Comparison of ENCODE assay signal across 19 cellular contexts in the genomic region with DNA sequence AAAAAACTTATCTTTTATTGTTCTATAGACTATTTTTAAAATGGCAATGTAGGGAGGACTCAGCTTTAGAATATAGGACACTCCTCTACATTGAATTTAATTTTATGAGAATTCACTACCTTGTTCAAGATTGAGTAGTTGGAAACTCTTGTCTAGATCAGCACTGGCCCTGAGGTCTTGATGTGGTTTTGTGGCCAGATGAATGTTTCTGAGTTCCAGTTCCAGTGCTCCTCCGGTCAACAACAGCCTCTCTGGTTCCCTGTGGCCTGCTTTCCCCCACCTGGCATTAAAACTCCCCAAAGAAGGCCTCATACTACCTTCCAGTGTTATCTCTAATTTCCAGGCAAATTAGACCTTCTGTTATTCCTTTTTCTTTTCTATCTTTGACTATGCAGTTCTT.
"Had no signal": no experiment of that assay in that cellular context is flagged by ENCODE, and none has a peak within 500 bp of the region (broad histone marks: within the 10 kb centered on the region; RNA-seq: fewer than 3 reads in every experiment).

No MANE protein-coding gene starts in this region.

- H3K36me3 ChIP-seq: brain microvascular endothelial cell, gastrocnemius medialis, heart right ventricle, left lung had no signal

- H3K27me3 ChIP-seq: brain microvascular endothelial cell had no signal

- H3K4me1 ChIP-seq: gastrocnemius medialis had no signal

- H3K4me3 ChIP-seq: gastrocnemius medialis, heart right ventricle, left lung, mucosa of descending colon, SK-N-MC had no signal

- H3K9me3 ChIP-seq: gastrocnemius medialis, left lung, mucosa of descending colon had no signal

- H3K4me1 Mint-ChIP-seq: stimulated activated naive B cell treated with anti-CD40 and anti-IgM and Interleukin-4, amounts not matched to agents 10 μg/mL and 1 μg/mL and 100 μg/mL, for 72 hours had no signal

- H3K27ac Mint-ChIP-seq: activated T-cell treated with anti-CD3 and anti-CD28 coated beads, Interleukin-2, amount 50 U/mL, for 72 hours; effector memory CD8-positive, alpha-beta T cell; stimulated activated naive B cell treated with anti-CD40 and anti-IgM and Interleukin-4, amounts not matched to agents 10 μg/mL and 1 μg/mL and 100 μg/mL, for 72 hours; T-helper 1 cell treated with Interleukin-12 subunit alpha and Interleukin-12 subunit beta and Interleukin-4 antibody, amounts not matched to agents 30 μg/mL and 1 μg/mL, for 36 hours; type B pancreatic cell had no signal

- DNase-seq: activated CD4-positive, CD25-positive, alpha-beta regulatory T cell; brain microvascular endothelial cell; cerebellar nuclear complex; effector memory CD8-positive, alpha-beta T cell; gastrocnemius medialis; heart right ventricle; islet precursor cell; left lung; mucosa of descending colon; right cardiac atrium; small intestine; stimulated activated naive B cell treated with anti-CD40 and anti-IgM and Interleukin-4, amounts not matched to agents 10 μg/mL and 1 μg/mL and 100 μg/mL, for 72 hours had no signal

- H3K4me3 Mint-ChIP-seq: activated T-cell treated with anti-CD3 and anti-CD28 coated beads, Interleukin-2, amount 50 U/mL, for 72 hours; dendritic cell treated with granulocyte-macrophage colony-stimulating factor and Interleukin-4, amounts not matched to agents 40 ng/mL and 50 ng/mL, for 4 days; effector memory CD8-positive, alpha-beta T cell; naive thymus-derived CD8-positive, alpha-beta T cell; stimulated activated naive B cell treated with anti-CD40 and anti-IgM and Interleukin-4, amounts not matched to agents 10 μg/mL and 1 μg/mL and 100 μg/mL, for 72 hours; T-helper 1 cell treated with Interleukin-12 subunit alpha and Interleukin-12 subunit beta and Interleukin-4 antibody, amounts not matched to agents 30 μg/mL and 1 μg/mL, for 36 hours; type B pancreatic cell had no signal

- H3K36me3 Mint-ChIP-seq: naive thymus-derived CD8-positive, alpha-beta T cell; stimulated activated naive B cell treated with anti-CD40 and anti-IgM and Interleukin-4, amounts not matched to agents 10 μg/mL and 1 μg/mL and 100 μg/mL, for 72 hours had no signal

- ATAC-seq: effector memory CD8-positive, alpha-beta T cell; gastrocnemius medialis; heart right ventricle; left lung; mucosa of descending colon; right cardiac atrium; stimulated activated naive B cell treated with anti-CD40 and anti-IgM and Interleukin-4, amounts not matched to agents 10 μg/mL and 1 μg/mL and 100 μg/mL, for 72 hours had no signal

- H3K27me3 Mint-ChIP-seq: type B pancreatic cell had no signal

- H3K27ac ChIP-seq: brain microvascular endothelial cell, epithelial cell of prostate, gastrocnemius medialis, heart right ventricle, left lung, SK-N-MC had no signal

- H3K9me3 Mint-ChIP-seq: activated T-cell treated with anti-CD3 and anti-CD28 coated beads, Interleukin-2, amount 50 U/mL, for 72 hours; effector memory CD8-positive, alpha-beta T cell; stimulated activated naive B cell treated with anti-CD40 and anti-IgM and Interleukin-4, amounts not matched to agents 10 μg/mL and 1 μg/mL and 100 μg/mL, for 72 hours; type B pancreatic cell had no signal
